In genomic region chr7:80107278-80107677, GRCh38 we compare ENCODE assay signal across 16 cellular contexts. TPM values are rescaled to one million over a fixed set of nuclear protein-coding genes. Genes with fewer than 3 reads are reported as not detected.
DNase-seq lines count a peak whose midpoint lies in the region; ATAC-seq and TF ChIP-seq lines count a peak whose summit lies in the region.
"Had no signal": no experiment of that assay in that cellular context is flagged by ENCODE, and none has a peak within 500 bp of the region (broad histone marks: within the 10 kb centered on the region; RNA-seq: fewer than 3 reads in every experiment).

No MANE protein-coding gene starts in this region.

- H3K79me2 ChIP-seq in neural progenitor cell (ENCODE audit: low read depth) (no peaks in the 10 kb centered on the region), PC-3 (ENCODE audit: low read length) (no peaks in the 10 kb centered on the region)

- H3K4me1 Mint-ChIP-seq in T-cell, result peaks cover 11 to 27% (median 22%) of the 10 kb centered on the region in 3 donors
- no peaks in the 10 kb centered on the region for H3K4me1 Mint-ChIP-seq in neural progenitor cell

- intact Hi-C loops in PC-3 (cut with micrococcal nuclease), result no loop called here

- H4K20me1 ChIP-seq in neural progenitor cell (ENCODE audit: low read depth) (no peaks in the 10 kb centered on the region), PC-3 (ENCODE audit: low read length) (no peaks in the 10 kb centered on the region)

- CTCF ChIA-PET in T-cell (lab: Charles Lee), result no interaction called here
- CTCF ChIA-PET in PC-3 (lab: Charles Lee), result no interaction called here

- H3F3A ChIP-seq in neural progenitor cell (ENCODE audit: low read depth) (no peaks in the 10 kb centered on the region), PC-3 (ENCODE audit: low read length, unreplicated experiment) (no peaks in the 10 kb centered on the region)

- no peaks in the 10 kb centered on the region for H3K36me3 ChIP-seq in neural progenitor cell
- no peaks in the 10 kb centered on the region for H3K36me3 ChIP-seq in PC-3 (ENCODE audit: low read depth, low read length)
- H3K36me3 ChIP-seq: spleen, thyroid gland had no signal

- H3K27ac Mint-ChIP-seq in T-cell (peak overlapping the region in 1 of 2 donors; percentile 2), neural progenitor cell (no peak overlapping the region)
- H3K27ac Mint-ChIP-seq: activated B cell treated with CpG ODN at 0.5 μM for 24 hours, H9 had no signal

- H3K4me3 ChIP-seq in neural progenitor cell, result no peak overlapping the region
- H3K4me3 ChIP-seq in PC-3 (ENCODE audit: low read length), result no peak overlapping the region
- H3K4me3 ChIP-seq: spleen, thyroid gland had no signal

- BruUV-seq in PC-3 (replicated peaks; lab: Mats Ljungman, UMichigan), result no TSS peak

- H3K9ac ChIP-seq in neural progenitor cell (no peak overlapping the region), PC-3 (ENCODE audit: low read length) (no peak overlapping the region)

- H3K9me2 ChIP-seq in PC-3 (replicated peaks; ENCODE audit: low read length), result no peaks in the 10 kb centered on the region

- H2AFZ ChIP-seq in neural progenitor cell (replicated peaks) (peak overlapping the region; percentile 96), PC-3 (ENCODE audit: low read length) (no peak overlapping the region)

- POLR2A ChIA-PET in T-cell (lab: Charles Lee), result no interaction called here
- POLR2A ChIA-PET in PC-3 (lab: Charles Lee; ENCODE audit: unreplicated experiment), result no interaction called here

- ATAC-seq in GM19397 (IDR thresholded peaks at IDR 0.05; ENCODE audit: unreplicated experiment), result peak; percentile 50
- peak; percentile 81 for ATAC-seq in HG03354 (IDR thresholded peaks at IDR 0.05; ENCODE audit: poor library complexity, severe bottlenecking, unreplicated experiment)
- ATAC-seq in T-cell (replicated peaks in 1 of 4), result peak; percentile 48 to 94 (median 55)
- ATAC-seq in GM21717 (IDR thresholded peaks at IDR 0.05; ENCODE audit: unreplicated experiment), result no peak
- no peak for ATAC-seq in PC-3

- no peak for DNase-seq in T-cell
- no peak for DNase-seq in neural progenitor cell (ENCODE audit: low spot score)
- DNase-seq in C1 segment of cervical spinal cord (lab: John Stamatoyannopoulos, UW), result no peak
- DNase-seq in PC-3, result no peak
- DNase-seq: activated B cell treated with CpG ODN at 0.5 μM for 24 hours; activated T-cell treated with anti-CD3 and anti-CD28 coated beads, Interleukin-2, amount 50 U/mL, for 48 hours; Calu3; glutamatergic neuron; H9; left colon; NCI-H446 treated with DMSO at 0.1 percent for 48 hours; spleen; thyroid gland had no signal

- no peak for TF ChIP-seq CTCF in neural progenitor cell (IDR thresholded peaks at IDR 0.05)
- no peak for TF ChIP-seq CTCF in PC-3 (conservative IDR thresholded peaks at IDR 0.05; ENCODE audit: low read depth, low read length)

- H3K4me1 ChIP-seq in neural progenitor cell (no peaks in the 10 kb centered on the region), PC-3 (ENCODE audit: insufficient read depth, low read length) (no peaks in the 10 kb centered on the region)

- H3K36me3 Mint-ChIP-seq in T-cell, result no peaks in the 10 kb centered on the region
- H3K36me3 Mint-ChIP-seq in neural progenitor cell, result no peaks in the 10 kb centered on the region

- no peaks in the 10 kb centered on the region for H3K27me3 ChIP-seq in neural progenitor cell
- no peaks in the 10 kb centered on the region for H3K27me3 ChIP-seq in PC-3 (ENCODE audit: low read length)
- H3K27me3 ChIP-seq: spleen, thyroid gland had no signal

- H3K4me3 Mint-ChIP-seq in T-cell, result peak overlapping the region in 1 of 3 donors; percentile 9
- no peak overlapping the region for H3K4me3 Mint-ChIP-seq in neural progenitor cell
- H3K4me3 Mint-ChIP-seq: activated B cell treated with CpG ODN at 0.5 μM for 24 hours, H9 had no signal

- H3K9me3 Mint-ChIP-seq in T-cell (peaks cover 0 to 4% (median 0%) of the 10 kb centered on the region in 3 donors), neural progenitor cell (peaks cover 2% of the 10 kb centered on the region)
- H3K9me3 Mint-ChIP-seq: activated B cell treated with CpG ODN at 0.5 μM for 24 hours had no signal

- H3K27me3 Mint-ChIP-seq in T-cell (no peaks in the 10 kb centered on the region), neural progenitor cell (ENCODE audit: insufficient read depth, low read depth) (no peaks in the 10 kb centered on the region)
- H3K27me3 Mint-ChIP-seq: activated B cell treated with CpG ODN at 0.5 μM for 24 hours had no signal

- H3K27ac ChIP-seq in neural progenitor cell, result no peak overlapping the region
- H3K27ac ChIP-seq in PC-3 (ENCODE audit: low read length), result no peak overlapping the region
- H3K27ac ChIP-seq: spleen, thyroid gland had no signal

- H3K9me3 ChIP-seq in neural progenitor cell (ENCODE audit: low read depth), result no peaks in the 10 kb centered on the region
- H3K9me3 ChIP-seq in PC-3 (ENCODE audit: low read length), result no peaks in the 10 kb centered on the region
- H3K9me3 ChIP-seq: spleen, thyroid gland had no signal

- H3K4me2 ChIP-seq in neural progenitor cell (no peak overlapping the region), PC-3 (ENCODE audit: low read length) (no peak overlapping the region)

RNA-seq across cellular contexts. Expression of gene GNAI1, which starts 27.4 kb away (rescaled TPM):
- 1 to 10 TPM in 4 of 5 donors, under 1 TPM in 1; 0.79 to 3.3 (median 1.4) TPM for total RNA-seq in T-cell
- 56.9 and 91.3 TPM in 2 replicates for total RNA-seq in neural progenitor cell (ENCODE audit: low replicate concordance)
- total RNA-seq in PC-3 (2014; rRNA removed), result 16.9 and 19.6 TPM in 2 replicates

Comparison
In these comparisons a context has a peak if more than half of its experiments do, and no peak if none do; other contexts are left out.
1. ATAC-seq: peak in GM19397 (single experiment), HG03354 (single experiment) and T-cell (4 of 4); none in GM21717 (single experiment) and PC-3 (single experiment).